In the genomic region with DNA sequence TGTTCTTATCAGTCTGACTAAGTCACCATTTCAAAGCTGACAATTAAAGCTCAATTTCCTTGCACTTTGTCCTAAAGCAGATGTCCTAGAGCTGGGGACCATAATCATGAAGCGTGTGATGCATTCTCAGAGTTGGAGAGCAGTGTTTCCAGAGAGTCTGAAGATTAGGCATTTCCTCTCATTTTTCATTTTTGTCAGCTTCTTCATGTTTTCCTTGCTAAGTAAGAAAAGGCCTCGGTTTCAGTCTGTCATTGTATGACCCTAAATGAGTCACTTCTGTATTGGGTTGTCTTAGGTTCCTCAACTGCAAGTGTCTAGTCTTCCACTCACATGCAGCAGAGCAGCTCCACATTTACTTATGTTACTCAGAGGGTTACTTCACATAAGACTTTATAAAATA, we compare ENCODE assay signal across 9 cellular contexts.
DNase-seq lines count a peak whose midpoint lies in the region; TF ChIP-seq lines count a peak whose summit lies in the region.
"Had no signal": no experiment of that assay in that cellular context is flagged by ENCODE, and none has a peak within 500 bp of the region (broad histone marks: within the 10 kb centered on the region; RNA-seq: fewer than 3 reads in every experiment).

No MANE protein-coding gene starts in this region.

- H3K36me3 ChIP-seq in OCI-LY3 (replicated peaks; ENCODE audit: low read depth, low read length) (peaks cover 4% of the 10 kb centered on the region), fibroblast of lung (ENCODE audit: control insufficient read depth, insufficient read depth, low read length) (no peaks in the 10 kb centered on the region), vagina (no peaks in the 10 kb centered on the region)

- peak; percentile 5 for DNase-seq in stimulated activated CD4-positive, alpha-beta T cell treated with anti-CD3 and anti-CD28 coated beads, Interleukin-1b, Interleukin-23, amount 100 ng/mL, for 48 hours
- no peak for DNase-seq in stimulated activated CD4-positive, alpha-beta T cell treated with anti-CD3 and anti-CD28 coated beads, Interleukin-12 subunit alpha, Interleukin-12 subunit beta, amount 100 ng/mL, for 4 hours
- DNase-seq in fibroblast of lung (ENCODE audit: low read depth in 2 of 2) (peak; percentile 74 to 95), NCI-H1436 treated with DMSO at 0.1 percent for 48 hours (lab: John Stamatoyannopoulos, UW) (no peak), vagina (ENCODE audit: extremely low spot score in 2 of 2) (no peak), GDM1 (lab: John Stamatoyannopoulos, UW) (no peak), NCI-H1048 (lab: John Stamatoyannopoulos, UW) (no peak)
- DNase-seq: Karpas-422 had no signal

- intact Hi-C loops in vagina (cut with DNase I) = no loop called here

- peak overlapping the region; percentile 85 for H3K9ac ChIP-seq in OCI-LY3 (ENCODE audit: low read length)
- H3K9ac ChIP-seq in fibroblast of lung (ENCODE audit: insufficient read depth, low read length) = no peak overlapping the region

- TF ChIP-seq CTCF in OCI-LY3 (IDR thresholded peaks at IDR 0.05; ENCODE audit: low read depth, low read length) (no peak), fibroblast of lung (conservative IDR thresholded peaks at IDR 0.05 in 1 of 2, IDR thresholded peaks at IDR 0.05 in 1 of 2; ENCODE audit: low read depth in 1 of 2, low read length in 2 of 2) (no peak), vagina (IDR thresholded peaks at IDR 0.05) (no peak)

- H4K20me1 ChIP-seq in OCI-LY3 (ENCODE audit: insufficient read depth, low read length) = no peaks in the 10 kb centered on the region
- H4K20me1 ChIP-seq in fibroblast of lung (ENCODE audit: control insufficient read depth, extremely low read depth, insufficient read depth, low read length) = no peaks in the 10 kb centered on the region

- H3K4me1 ChIP-seq in OCI-LY3 (ENCODE audit: low read length) (peaks cover 78% of the 10 kb centered on the region), fibroblast of lung (ENCODE audit: control insufficient read depth, extremely low read depth, insufficient read depth, low read length) (no peaks in the 10 kb centered on the region), vagina (peaks cover 12% of the 10 kb centered on the region)

- H3K9me3 ChIP-seq in OCI-LY3 (ENCODE audit: insufficient read depth, low read length) (peaks cover 4% of the 10 kb centered on the region; the same call in 1 of the 2 replicates), fibroblast of lung (ENCODE audit: control insufficient read depth, insufficient read depth, low read depth, low read length) (no peaks in the 10 kb centered on the region), vagina (no peaks in the 10 kb centered on the region)

- H3K27me3 ChIP-seq in OCI-LY3 (ENCODE audit: low read depth, low read length) (no peaks in the 10 kb centered on the region), fibroblast of lung (ENCODE audit: control insufficient read depth, insufficient read depth, low read length) (no peaks in the 10 kb centered on the region), vagina (no peaks in the 10 kb centered on the region)

- no peak overlapping the region for H2AFZ ChIP-seq in OCI-LY3 (ENCODE audit: low read depth, low read length)
- no peak overlapping the region for H2AFZ ChIP-seq in fibroblast of lung (ENCODE audit: low read length)

- TF ChIP-seq POLR2A in vagina (IDR thresholded peaks at IDR 0.05) = no peak

- H3K4me2 ChIP-seq in OCI-LY3 (ENCODE audit: low read length) (peak overlapping the region; percentile 83), fibroblast of lung (ENCODE audit: extremely low read depth, insufficient read depth, low read length) (no peak overlapping the region)

- H3K27ac ChIP-seq in OCI-LY3 (ENCODE audit: low read length) (peak overlapping the region; percentile 97), fibroblast of lung (ENCODE audit: insufficient read depth, low read length) (no peak overlapping the region), vagina (no peak overlapping the region)

- H3K79me2 ChIP-seq in OCI-LY3 (ENCODE audit: low read length) (no peaks in the 10 kb centered on the region), fibroblast of lung (ENCODE audit: control insufficient read depth, insufficient read depth, low read length) (no peaks in the 10 kb centered on the region)

- H3K4me3 ChIP-seq in OCI-LY3 (ENCODE audit: low read length) = peak overlapping the region; percentile 56
- no peak overlapping the region for H3K4me3 ChIP-seq in fibroblast of lung (replicated peaks in 1 of 4; ENCODE audit: control extremely low read depth in 1 of 4, insufficient read depth in 1 of 4, low read depth in 3 of 4, low read length in 4 of 4)
- H3K4me3 ChIP-seq in vagina = no peak overlapping the region

Comparison
In these comparisons a context has a peak if more than half of its experiments do, and no peak if none do; other contexts are left out.
1. DNase-seq: peak in stimulated activated CD4-positive, alpha-beta T cell treated with anti-CD3 and anti-CD28 coated beads, Interleukin-1b, Interleukin-23, amount 100 ng/mL, for 48 hours (single experiment) and fibroblast of lung (2 of 2); none in stimulated activated CD4-positive, alpha-beta T cell treated with anti-CD3 and anti-CD28 coated beads, Interleukin-12 subunit alpha, Interleukin-12 subunit beta, amount 100 ng/mL, for 4 hours (single experiment), NCI-H1436 treated with DMSO at 0.1 percent for 48 hours (single experiment), vagina (0 of 2), GDM1 (single experiment) and NCI-H1048 (single experiment).